In the genomic region with DNA sequence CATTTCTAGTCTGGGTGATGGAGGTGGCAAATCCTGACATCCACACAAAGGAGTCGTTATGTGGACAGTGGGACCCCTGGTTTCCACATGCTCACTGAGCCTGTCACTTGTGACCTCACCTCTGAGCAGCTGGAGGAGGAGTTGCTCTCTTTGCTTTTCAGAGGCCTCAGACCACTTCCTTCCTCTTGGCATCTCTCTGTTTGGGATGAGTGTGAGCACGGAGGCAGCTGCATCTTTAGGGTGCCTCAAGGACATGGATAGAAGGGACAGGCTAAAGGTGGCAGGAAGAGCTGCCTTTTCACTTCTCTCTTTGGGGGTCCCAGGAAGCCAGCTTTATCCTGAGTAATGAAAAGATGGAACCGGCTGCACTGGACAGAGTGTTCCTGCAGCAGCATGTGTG, we compare ENCODE assay signal across 9 cellular contexts. TPM values are rescaled to one million over a fixed set of nuclear protein-coding genes. Genes with fewer than 3 reads are reported as not detected.
DNase-seq lines count a peak whose midpoint lies in the region; ATAC-seq and TF ChIP-seq lines count a peak whose summit lies in the region.
"Had no signal": no experiment of that assay in that cellular context is flagged by ENCODE, and none has a peak within 500 bp of the region (broad histone marks: within the 10 kb centered on the region; RNA-seq: fewer than 3 reads in every experiment).

No MANE protein-coding gene starts in this region.

- in situ Hi-C loops in G401 (cut with HindIII; ENCODE audit: low sequenced_read_pairs) = no loop called here

- no peak for TF ChIP-seq EP300 in gastroesophageal sphincter (IDR thresholded peaks at IDR 0.05)

- H3K9me2 ChIP-seq in OCI-LY7 (ENCODE audit: insufficient read depth, low read length) = no peaks in the 10 kb centered on the region

- H3K27ac ChIP-seq in OCI-LY7 (ENCODE audit: low read depth, low read length, poor library complexity, severe bottlenecking) (no peak overlapping the region), gastroesophageal sphincter (peak overlapping the region in 2 of 4 donors; percentile 13 to 65), upper lobe of right lung (peak overlapping the region; percentile 13)

- H3K9me3 ChIP-seq in OCI-LY7 (ENCODE audit: low read length) = no peaks in the 10 kb centered on the region
- no peaks in the 10 kb centered on the region for H3K9me3 ChIP-seq in gastroesophageal sphincter
- no peaks in the 10 kb centered on the region for H3K9me3 ChIP-seq in upper lobe of right lung

- TF ChIP-seq CTCF in OCI-LY7 (conservative IDR thresholded peaks at IDR 0.05; ENCODE audit: low read length) (no peak), gastroesophageal sphincter (IDR thresholded peaks at IDR 0.05) (no peak), upper lobe of right lung (IDR thresholded peaks at IDR 0.05) (no peak)

- peak overlapping the region; percentile 44 for H3K4me2 ChIP-seq in OCI-LY7 (ENCODE audit: low read length)

- ATAC-seq in GM18868 (IDR thresholded peaks at IDR 0.05; ENCODE audit: unreplicated experiment) (peak; percentile 47), HG02798 (IDR thresholded peaks at IDR 0.05; ENCODE audit: poor library complexity, unreplicated experiment) (peak; percentile 46), gastroesophageal sphincter (peak; percentile 56), upper lobe of right lung (peak; percentile 17)
- ATAC-seq: K562 had no signal

- H3K36me3 ChIP-seq in OCI-LY7 (ENCODE audit: insufficient read depth, low read length) (0 out of 2 replicates have a peak, but pooled peaks cover 2% of the 10 kb centered on the region), gastroesophageal sphincter (no peaks in the 10 kb centered on the region), upper lobe of right lung (no peaks in the 10 kb centered on the region), H7 (replicated peaks; ENCODE audit: control insufficient read depth, insufficient read depth, low read length) (no peaks in the 10 kb centered on the region)

- no TSS peak for BruUV-seq in OCI-LY7 (replicated peaks; lab: Mats Ljungman, UMichigan)

- H4K20me1 ChIP-seq in OCI-LY7 (ENCODE audit: insufficient read depth, low read length) = no peaks in the 10 kb centered on the region

- H3K4me1 ChIP-seq in OCI-LY7 (ENCODE audit: insufficient read depth, low read length, poor library complexity, severe bottlenecking) = peaks cover 25% of the 10 kb centered on the region
- H3K4me1 ChIP-seq in gastroesophageal sphincter = no peaks in the 10 kb centered on the region
- H3K4me1 ChIP-seq in upper lobe of right lung = peaks cover 4% of the 10 kb centered on the region

- intact Hi-C loops in OCI-LY7 (cut with micrococcal nuclease; ENCODE audit: unreplicated experiment) = loop anchor here (2.0 kb wide), 1 partner anchor 56 kb away; no protein-coding TSS in a partner anchor
- intact Hi-C loops in upper lobe of right lung (cut with DNase I) = no loop called here

- TF ChIP-seq POLR2A in gastroesophageal sphincter (IDR thresholded peaks at IDR 0.05) = no peak

- POLR2A ChIA-PET in OCI-LY7 (lab: Charles Lee) = interaction anchor here (0.6 to 1.0 kb wide), 2 partner anchors 107 to 115 kb away, joined by 3 to 4 read pairs; no protein-coding TSS in a partner anchor

- no peaks in the 10 kb centered on the region for H3K79me2 ChIP-seq in OCI-LY7 (ENCODE audit: insufficient read depth, low read depth, low read length)

- H2AFZ ChIP-seq in OCI-LY7 (ENCODE audit: low read length) = no peak overlapping the region

- DNase-seq in OCI-LY7 (ENCODE audit: low spot score) = peak; percentile 38
- DNase-seq in upper lobe of right lung = no peak
- no peak for DNase-seq in COR-L47 (lab: John Stamatoyannopoulos, UW)
- no peak for DNase-seq in H7
- no peak for DNase-seq in G401 (ENCODE audit: low spot score)

- CTCF ChIA-PET in OCI-LY7 (lab: Charles Lee; ENCODE audit: unreplicated experiment) = no interaction called here

- no peak overlapping the region for H3K4me3 ChIP-seq in OCI-LY7 (ENCODE audit: low read depth, low read length, poor library complexity, severe bottlenecking)
- no peak overlapping the region for H3K4me3 ChIP-seq in gastroesophageal sphincter
- H3K4me3 ChIP-seq in upper lobe of right lung = no peak overlapping the region
- H3K4me3 ChIP-seq in H7 (ENCODE audit: insufficient read depth, low read depth, low read length) = no peak overlapping the region
- H3K4me3 ChIP-seq: K562 had no signal

- WGBS in gastroesophageal sphincter (ENCODE audit: low coverage in 1 of 2), 2 donors = 70 to 90% methylated on average over 2 of the region's 3 CpGs

- H3K27me3 ChIP-seq in gastroesophageal sphincter (no peaks in the 10 kb centered on the region), upper lobe of right lung (no peaks in the 10 kb centered on the region), H7 (ENCODE audit: control insufficient read depth, insufficient read depth, low read length) (no peaks in the 10 kb centered on the region)

RNA-seq across cellular contexts. Expression of gene GPR171, which starts 31.9 kb away (rescaled TPM):
- total RNA-seq in OCI-LY7 (2014; rRNA removed; shearing (Covaris generic)) = not detected in 2 replicates
- total RNA-seq in OCI-LY7 (2022) (not detected in 2 replicates), gastroesophageal sphincter (1 to 10 TPM in 2 of 4 donors, under 1 TPM in 2; 0.31 to 4.3 (median 1.2) TPM), upper lobe of right lung (3.2 TPM)
- total RNA-seq in H7 (2014; rRNA removed; shearing (Covaris generic)) = not detected in 2 replicates
- total RNA-seq in G401 (2014; rRNA removed; shearing (Covaris generic)) = not detected in 2 replicates
- total RNA-seq: K562 had no signal
